ENCODE assay signal across 9 cellular contexts in genomic region chr11:47508595-47509555, GRCh38. TPM values are rescaled to one million over a fixed set of nuclear protein-coding genes. Genes with fewer than 3 reads are reported as not detected.
DNase-seq lines count a peak whose midpoint lies in the region; ATAC-seq lines count a peak whose summit lies in the region.
"Had no signal": no experiment of that assay in that cellular context is flagged by ENCODE, and none has a peak within 500 bp of the region (broad histone marks: within the 10 kb centered on the region; RNA-seq: fewer than 3 reads in every experiment).

No MANE protein-coding gene starts in this region.

- H3K36me3 Mint-ChIP-seq in activated CD4-positive, alpha-beta T cell treated with anti-CD3 and anti-CD28 coated beads, Interleukin-2, amount 10 ng/mL, durations not matched to agents 24 days and 14 days (ENCODE audit: low read depth), result peaks cover 15% of the 10 kb centered on the region
- peaks cover 24 to 33% of the 10 kb centered on the region in 2 donors for H3K36me3 Mint-ChIP-seq in stimulated activated naive B cell treated with anti-CD40 and anti-IgM and Interleukin-4, amounts not matched to agents 10 μg/mL and 1 μg/mL and 100 μg/mL, for 72 hours

- DNase-seq in activated CD4-positive, alpha-beta T cell treated with anti-CD3 and anti-CD28 coated beads, Interleukin-2, amount 10 ng/mL, durations not matched to agents 24 days and 14 days, result peak; percentile 62
- no peak for DNase-seq in activated CD4-positive, alpha-beta T cell treated with anti-CD3 and anti-CD28 coated beads, Interleukin-2, amount 50 U/mL, for 4 hours
- DNase-seq in MV-4-11 (lab: John Stamatoyannopoulos, UW) (peak; percentile 14), epithelial cell of prostate (ENCODE audit: low read depth, low spot score) (no peak), hippocampal formation (lab: John Stamatoyannopoulos, UW) (no peak), HK-2 (ENCODE audit: unreplicated experiment) (no peak)
- no peak for DNase-seq in stimulated activated naive B cell treated with anti-CD40 and anti-IgM and Interleukin-4, amounts not matched to agents 10 μg/mL and 1 μg/mL and 100 μg/mL, for 72 hours
- DNase-seq: NCI-H82 had no signal

- peak overlapping the region; percentile 68 for H3K4me3 Mint-ChIP-seq in activated CD4-positive, alpha-beta T cell treated with anti-CD3 and anti-CD28 coated beads, Interleukin-2, amount 10 ng/mL, durations not matched to agents 24 days and 14 days
- peak overlapping the region; percentile 41 to 61 for H3K4me3 Mint-ChIP-seq in stimulated activated naive B cell treated with anti-CD40 and anti-IgM and Interleukin-4, amounts not matched to agents 10 μg/mL and 1 μg/mL and 100 μg/mL, for 72 hours

- H3K27ac Mint-ChIP-seq in activated CD4-positive, alpha-beta T cell treated with anti-CD3 and anti-CD28 coated beads, Interleukin-2, amount 10 ng/mL, durations not matched to agents 24 days and 14 days, result peak overlapping the region; percentile 88
- peak overlapping the region; percentile 88 for H3K27ac Mint-ChIP-seq in stimulated activated naive B cell treated with anti-CD40 and anti-IgM and Interleukin-4, amounts not matched to agents 10 μg/mL and 1 μg/mL and 100 μg/mL, for 72 hours

- H3K27ac ChIP-seq in epithelial cell of prostate, result peak overlapping the region; percentile 73

- H3K9me3 Mint-ChIP-seq in activated CD4-positive, alpha-beta T cell treated with anti-CD3 and anti-CD28 coated beads, Interleukin-2, amount 10 ng/mL, durations not matched to agents 24 days and 14 days, result no peaks in the 10 kb centered on the region
- H3K9me3 Mint-ChIP-seq in stimulated activated naive B cell treated with anti-CD40 and anti-IgM and Interleukin-4, amounts not matched to agents 10 μg/mL and 1 μg/mL and 100 μg/mL, for 72 hours, result no peaks in the 10 kb centered on the region

- H3K4me1 Mint-ChIP-seq in activated CD4-positive, alpha-beta T cell treated with anti-CD3 and anti-CD28 coated beads, Interleukin-2, amount 10 ng/mL, durations not matched to agents 24 days and 14 days, result peaks cover 64% of the 10 kb centered on the region
- H3K4me1 Mint-ChIP-seq in stimulated activated naive B cell treated with anti-CD40 and anti-IgM and Interleukin-4, amounts not matched to agents 10 μg/mL and 1 μg/mL and 100 μg/mL, for 72 hours, result peaks cover 37 to 96% of the 10 kb centered on the region in 2 donors

- intact Hi-C loops in activated CD4-positive, alpha-beta T cell treated with anti-CD3 and anti-CD28 coated beads, Interleukin-2, amount 10 ng/mL, durations not matched to agents 24 days and 14 days (cut with micrococcal nuclease), result loop anchor here (2.0 kb wide), 1 partner anchor 16 kb away; no protein-coding TSS in a partner anchor

- ATAC-seq in stimulated activated naive B cell treated with anti-CD40 and anti-IgM and Interleukin-4, amounts not matched to agents 10 μg/mL and 1 μg/mL and 100 μg/mL, for 72 hours (replicated peaks), result peak; percentile 46 to 67
- ATAC-seq in HG02885 (IDR thresholded peaks at IDR 0.05; ENCODE audit: poor library complexity, unreplicated experiment), result no peak

- no peaks in the 10 kb centered on the region for H3K27me3 Mint-ChIP-seq in activated CD4-positive, alpha-beta T cell treated with anti-CD3 and anti-CD28 coated beads, Interleukin-2, amount 10 ng/mL, durations not matched to agents 24 days and 14 days
- H3K27me3 Mint-ChIP-seq in stimulated activated naive B cell treated with anti-CD40 and anti-IgM and Interleukin-4, amounts not matched to agents 10 μg/mL and 1 μg/mL and 100 μg/mL, for 72 hours, result no peaks in the 10 kb centered on the region

RNA-seq across cellular contexts. Expression of gene CELF1, which starts 44.1 kb away (rescaled TPM):
- 154 and 159 TPM in 2 replicates for total RNA-seq in activated CD4-positive, alpha-beta T cell treated with anti-CD3 and anti-CD28 coated beads, Interleukin-2, amount 10 ng/mL, durations not matched to agents 24 days and 14 days

RNA-seq across cellular contexts. Expression of gene PTPMT1, which starts 56.5 kb away (rescaled TPM):
- 53.9 and 54.9 TPM in 2 replicates for total RNA-seq in activated CD4-positive, alpha-beta T cell treated with anti-CD3 and anti-CD28 coated beads, Interleukin-2, amount 10 ng/mL, durations not matched to agents 24 days and 14 days

RNA-seq across cellular contexts. Expression of gene RAPSN, which starts 59.9 kb away (rescaled TPM):
- 0.42 and 1.0 TPM in 2 replicates for total RNA-seq in activated CD4-positive, alpha-beta T cell treated with anti-CD3 and anti-CD28 coated beads, Interleukin-2, amount 10 ng/mL, durations not matched to agents 24 days and 14 days

Comparison
In these comparisons a context has a peak if more than half of its experiments do, and no peak if none do; other contexts are left out.
1. DNase-seq: peak in activated CD4-positive, alpha-beta T cell treated with anti-CD3 and anti-CD28 coated beads, Interleukin-2, amount 10 ng/mL, durations not matched to agents 24 days and 14 days (single experiment) and MV-4-11 (single experiment); none in activated CD4-positive, alpha-beta T cell treated with anti-CD3 and anti-CD28 coated beads, Interleukin-2, amount 50 U/mL, for 4 hours (0 of 2), epithelial cell of prostate (single experiment), stimulated activated naive B cell treated with anti-CD40 and anti-IgM and Interleukin-4, amounts not matched to agents 10 μg/mL and 1 μg/mL and 100 μg/mL, for 72 hours (single experiment), hippocampal formation (0 of 2) and HK-2 (single experiment).